1 cellular context compared by ENCODE assay signal in genomic region chr2:145692971-145693478, GRCh38.
TF ChIP-seq lines count a peak whose summit lies in the region.

No MANE protein-coding gene starts in this region.

TF ChIP-seq in K562, 482 proteins besides CTCF, POLR2A, EP300 and RAD21 (continued from another document):
- TF ChIP-seq ZNF263 (CRISPR knock-in tag; IDR thresholded peaks at IDR 0.05; ENCODE audit: borderline replicate concordance) (no peak), TRIM28 (IDR thresholded peaks at IDR 0.05) (peak; percentile 45; the same call in 1 of the 2 replicates), NUFIP1 (IDR thresholded peaks at IDR 0.05; ENCODE audit: partially characterized antibody) (no peak), ZFP30 (CRISPR knock-in tag; IDR thresholded peaks at IDR 0.05; ENCODE audit: borderline replicate concordance) (no peak), RBM39 (optimal IDR thresholded peaks at IDR 0.05; ENCODE audit: low read depth, low read length) (no peak), TEAD2 (tag; IDR thresholded peaks at IDR 0.05) (peak; percentile 71; the same call in 1 of the 2 replicates), SRF (CRISPR knock-in tag; IDR thresholded peaks at IDR 0.05) (peak; percentile 14 to 94; a peak in 2 of 4 replicates), MYBL2 (IDR thresholded peaks at IDR 0.05; ENCODE audit: low read depth) (no peak; the same call in 1 of the 2 replicates), MYBL2 (CRISPR knock-in tag; IDR thresholded peaks at IDR 0.05; ENCODE audit: borderline replicate concordance) (no peak), ZNF318 (IDR thresholded peaks at IDR 0.05; ENCODE audit: borderline replicate concordance in 1 of 2, low read depth in 1 of 2) (0 out of 4 replicates have a peak, but pooled peaks of 1 of the 2 experiments have one; percentile 54), TCF7 (IDR thresholded peaks at IDR 0.05; ENCODE audit: borderline replicate concordance) (peak; percentile 56; the same call in 1 of the 2 replicates), ZNF764 (CRISPR knock-in tag; IDR thresholded peaks at IDR 0.05; ENCODE audit: low read depth) (no peak), BHLHE40 (IDR thresholded peaks at IDR 0.05; ENCODE audit: low read length) (peak; percentile 51), ZNF224 (CRISPR knock-in tag; IDR thresholded peaks at IDR 0.05) (no peak), ZNF23 (CRISPR knock-in tag; IDR thresholded peaks at IDR 0.05) (no peak), ZBED1 (IDR thresholded peaks at IDR 0.05) (peak; percentile 58; the same call in 1 of the 2 replicates), RB1 (IDR thresholded peaks at IDR 0.05; ENCODE audit: low read depth) (no peak), ZNF311 (CRISPR knock-in tag; IDR thresholded peaks at IDR 0.05) (no peak), DEAF1 (CRISPR knock-in tag; IDR thresholded peaks at IDR 0.05) (no peak), KDM5B (IDR thresholded peaks at IDR 0.05; ENCODE audit: insufficient replicate concordance, low read depth, low read length) (no peak), ZNF12 (CRISPR knock-in tag; IDR thresholded peaks at IDR 0.05) (no peak), ZNF77 (CRISPR knock-in tag; IDR thresholded peaks at IDR 0.05) (no peak), CCAR2 (IDR thresholded peaks at IDR 0.05; ENCODE audit: low read depth, low read length) (no peak), ZNF347 (CRISPR knock-in tag; IDR thresholded peaks at IDR 0.05; ENCODE audit: low read depth) (no peak), KAT2B (IDR thresholded peaks at IDR 0.05; ENCODE audit: low read depth, low read length) (no peak), ZNF174 (CRISPR knock-in tag; IDR thresholded peaks at IDR 0.05) (no peak), JUND (IDR thresholded peaks at IDR 0.05; ENCODE audit: borderline replicate concordance, low read depth, low read length) (peak; percentile 83), JUND (tag; IDR thresholded peaks at IDR 0.05; ENCODE audit: borderline replicate concordance, low read depth, low read length) (no peak; the same call in 1 of the 3 replicates), SREBF2 (CRISPR knock-in tag; IDR thresholded peaks at IDR 0.05) (no peak), ZNF695 (CRISPR knock-in tag; IDR thresholded peaks at IDR 0.05) (no peak), USF2 (CRISPR knock-in tag; IDR thresholded peaks at IDR 0.05) (no peak), NFE2L1 (tag; IDR thresholded peaks at IDR 0.05; ENCODE audit: borderline replicate concordance, low read depth) (no peak), KLF16 (IDR thresholded peaks at IDR 0.05) (peak; percentile 97), NR2F6 (CRISPR knock-in tag; IDR thresholded peaks at IDR 0.05) (no peak), TBL1XR1 (IDR thresholded peaks at IDR 0.05; ENCODE audit: low read length in 2 of 2) (peak; percentile 32 to 91; a peak in 2 of 4 replicates), SMAD3 (CRISPR knock-in tag; conservative IDR thresholded peaks at IDR 0.05) (peak; percentile 74; the same call in 1 of the 2 replicates), HNRNPH1 (optimal IDR thresholded peaks at IDR 0.05; ENCODE audit: low read depth, low read length) (no peak)
